9 cellular contexts compared by ENCODE assay signal in genomic region chr11:114195981-114196731, GRCh38.
DNase-seq lines count a peak whose midpoint lies in the region; ATAC-seq lines count a peak whose summit lies in the region.
"Had no signal": no experiment of that assay in that cellular context is flagged by ENCODE, and none has a peak within 500 bp of the region (broad histone marks: within the 10 kb centered on the region; RNA-seq: fewer than 3 reads in every experiment).

No MANE protein-coding gene starts in this region.

- H3K27me3 Mint-ChIP-seq in activated CD8-positive, alpha-beta T cell treated with anti-CD3 and anti-CD28 coated beads, Interleukin-2, amount 10 ng/mL, durations not matched to agents 7 days and 5 days (ENCODE audit: low read depth): no peaks in the 10 kb centered on the region

- POLR2A ChIA-PET in activated CD8-positive, alpha-beta T cell treated with anti-CD3 and anti-CD28 coated beads, Interleukin-2, amount 10 ng/mL, durations not matched to agents 7 days and 5 days (lab: Charles Lee): interaction anchor here (0.9 kb wide), 1 partner anchor 30 kb away, joined by 3 read pairs; no protein-coding TSS in a partner anchor

- CTCF ChIA-PET in activated CD8-positive, alpha-beta T cell treated with anti-CD3 and anti-CD28 coated beads, Interleukin-2, amount 10 ng/mL, durations not matched to agents 7 days and 5 days (lab: Charles Lee): interaction anchor here (1.0 to 6.5 kb wide), 7 partner anchors 9 to 202 kb away, joined by 3 to 73 read pairs (median 5); no protein-coding TSS in a partner anchor

- DNase-seq in HT-29 (ENCODE audit: low spot score): peak; percentile 40
- peak; percentile 33 for DNase-seq in activated CD8-positive, alpha-beta T cell treated with anti-CD3 and anti-CD28 coated beads, Interleukin-2, amount 10 ng/mL, durations not matched to agents 7 days and 5 days
- peak; percentile 46 for DNase-seq in iris pigment epithelial cell (ENCODE audit: low read depth)
- DNase-seq in EL: no peak
- no peak for DNase-seq in cortex of kidney (lab: John Stamatoyannopoulos, UW)
- DNase-seq: NCI-H1092 treated with DMSO at 0.1 percent for 48 hours had no signal

- peaks cover 0 to 7% (median 0%) of the 10 kb centered on the region in 5 donors for H3K9me3 ChIP-seq in subcutaneous abdominal adipose tissue (ENCODE audit: control insufficient read depth in 5 of 5, low read length in 5 of 5)

- peaks cover 42% of the 10 kb centered on the region for H3K4me1 Mint-ChIP-seq in activated CD8-positive, alpha-beta T cell treated with anti-CD3 and anti-CD28 coated beads, Interleukin-2, amount 10 ng/mL, durations not matched to agents 7 days and 5 days (ENCODE audit: low read depth)

- peaks cover 7 to 19% (median 14%) of the 10 kb centered on the region in 5 donors for H3K36me3 ChIP-seq in subcutaneous abdominal adipose tissue (ENCODE audit: control insufficient read depth in 5 of 5, insufficient read depth in 5 of 5, low read length in 5 of 5)

- H3K4me3 ChIP-seq in subcutaneous abdominal adipose tissue (ENCODE audit: low read depth in 1 of 5, low read length in 5 of 5): no peak overlapping the region
- H3K4me3 ChIP-seq: GM12878 had no signal

- no peak overlapping the region for H3K27ac Mint-ChIP-seq in activated CD8-positive, alpha-beta T cell treated with anti-CD3 and anti-CD28 coated beads, Interleukin-2, amount 10 ng/mL, durations not matched to agents 7 days and 5 days

- no peaks in the 10 kb centered on the region for H3K27me3 ChIP-seq in subcutaneous abdominal adipose tissue (ENCODE audit: control insufficient read depth in 5 of 5, insufficient read depth in 4 of 5, low read length in 5 of 5)

- H3K36me3 Mint-ChIP-seq in activated CD8-positive, alpha-beta T cell treated with anti-CD3 and anti-CD28 coated beads, Interleukin-2, amount 10 ng/mL, durations not matched to agents 7 days and 5 days (ENCODE audit: low read depth): peaks cover 12% of the 10 kb centered on the region

- H3K9me3 Mint-ChIP-seq in activated CD8-positive, alpha-beta T cell treated with anti-CD3 and anti-CD28 coated beads, Interleukin-2, amount 10 ng/mL, durations not matched to agents 7 days and 5 days (ENCODE audit: insufficient read depth): peaks cover 3% of the 10 kb centered on the region

- H3K9ac ChIP-seq in subcutaneous abdominal adipose tissue (ENCODE audit: low read length in 5 of 5): peak overlapping the region in 2 of 5 donors; percentile 21 to 26

- H3K27ac ChIP-seq in subcutaneous abdominal adipose tissue (ENCODE audit: low read depth, low read length): peak overlapping the region; percentile 98

- peaks cover 8 to 78% (median 68%) of the 10 kb centered on the region in 5 donors for H3K4me1 ChIP-seq in subcutaneous abdominal adipose tissue (ENCODE audit: control insufficient read depth in 5 of 5, insufficient read depth in 5 of 5, low read length in 5 of 5)

- peak; percentile 66 for ATAC-seq in activated CD8-positive, alpha-beta T cell treated with anti-CD3 and anti-CD28 coated beads, Interleukin-2, amount 10 ng/mL, durations not matched to agents 7 days and 5 days
- ATAC-seq in HG03097 (IDR thresholded peaks at IDR 0.05; ENCODE audit: low FRiP score, unreplicated experiment): no peak
- ATAC-seq: GM12878 had no signal

- H3K4me3 Mint-ChIP-seq in activated CD8-positive, alpha-beta T cell treated with anti-CD3 and anti-CD28 coated beads, Interleukin-2, amount 10 ng/mL, durations not matched to agents 7 days and 5 days: no peak overlapping the region

Comparison
In these comparisons a context has a peak if more than half of its experiments do, and no peak if none do; other contexts are left out.
1. DNase-seq: peak in HT-29 (single experiment), activated CD8-positive, alpha-beta T cell treated with anti-CD3 and anti-CD28 coated beads, Interleukin-2, amount 10 ng/mL, durations not matched to agents 7 days and 5 days (single experiment) and iris pigment epithelial cell (single experiment); none in EL (single experiment) and cortex of kidney (single experiment).